In genomic region chr11:111512296-111513239, GRCh38 we compare ENCODE assay signal across 8 cellular contexts. TPM values are rescaled to one million over a fixed set of nuclear protein-coding genes. Genes with fewer than 3 reads are reported as not detected.
A peak's percentile ranks its signal among the peaks of the same experiment; 100 is the strongest.
DNase-seq lines count a peak whose midpoint lies in the region; ATAC-seq lines count a peak whose summit lies in the region.

Gene BTG4 (minus strand): TSS chr11:111512386. CDS start chr11:111498776, 13,610 bp downstream.

- DNase-seq in D341Med (ENCODE audit: low spot score) (peak; percentile 43), M059J (ENCODE audit: low read depth) (peak; percentile 56), astrocyte of the hippocampus (ENCODE audit: low read depth, low spot score) (peak; percentile 50), immature natural killer cell (no peak), NCI-H128 (lab: John Stamatoyannopoulos, UW; ENCODE audit: unreplicated experiment) (no peak), epidermal melanocyte (ENCODE audit: insufficient read length, low spot score) (no peak)

- no peak within 1 kb of the TSS for H3K27ac Mint-ChIP-seq in immature natural killer cell
- H3K27ac Mint-ChIP-seq in stimulated activated naive CD8-positive, alpha-beta T cell treated with anti-CD3 and anti-CD28 coated beads, Interleukin-15, Interleukin-2, amounts not matched to agents 100 ng/mL and 50 ng/mL, for 24 hours: no peak within 1 kb of the TSS

- H3K9me3 Mint-ChIP-seq in immature natural killer cell: peaks cover 0 to 2% (median 0%) of the 10 kb centered on the region in 6 donors
- H3K9me3 Mint-ChIP-seq in stimulated activated naive CD8-positive, alpha-beta T cell treated with anti-CD3 and anti-CD28 coated beads, Interleukin-15, Interleukin-2, amounts not matched to agents 100 ng/mL and 50 ng/mL, for 24 hours: no peaks in the 10 kb centered on the region

- H3K4me3 Mint-ChIP-seq in immature natural killer cell: peak within 1 kb of the TSS in 3 of 5 donors; percentile 10 to 70 (median 34)
- peak within 1 kb of the TSS; percentile 70 for H3K4me3 Mint-ChIP-seq in stimulated activated naive CD8-positive, alpha-beta T cell treated with anti-CD3 and anti-CD28 coated beads, Interleukin-15, Interleukin-2, amounts not matched to agents 100 ng/mL and 50 ng/mL, for 24 hours

- H3K27me3 Mint-ChIP-seq in immature natural killer cell (ENCODE audit: low read depth in 3 of 3): peaks cover 8 to 27% (median 12%) of the 10 kb centered on the region in 3 donors
- H3K27me3 Mint-ChIP-seq in stimulated activated naive CD8-positive, alpha-beta T cell treated with anti-CD3 and anti-CD28 coated beads, Interleukin-15, Interleukin-2, amounts not matched to agents 100 ng/mL and 50 ng/mL, for 24 hours: peaks cover 44% of the 10 kb centered on the region

- no peaks in the 10 kb centered on the region for H3K36me3 Mint-ChIP-seq in immature natural killer cell
- no peaks in the 10 kb centered on the region for H3K36me3 Mint-ChIP-seq in stimulated activated naive CD8-positive, alpha-beta T cell treated with anti-CD3 and anti-CD28 coated beads, Interleukin-15, Interleukin-2, amounts not matched to agents 100 ng/mL and 50 ng/mL, for 24 hours (ENCODE audit: low read depth)

- ATAC-seq in HG03439 (IDR thresholded peaks at IDR 0.05; ENCODE audit: unreplicated experiment): no peak

- peaks cover 8 to 12% of the 10 kb centered on the region in 2 donors for H3K4me1 Mint-ChIP-seq in immature natural killer cell
- H3K4me1 Mint-ChIP-seq in stimulated activated naive CD8-positive, alpha-beta T cell treated with anti-CD3 and anti-CD28 coated beads, Interleukin-15, Interleukin-2, amounts not matched to agents 100 ng/mL and 50 ng/mL, for 24 hours (ENCODE audit: low read depth): peaks cover 22% of the 10 kb centered on the region

RNA-seq across cellular contexts. Expression of gene BTG4, which starts in this region (rescaled TPM):
- total RNA-seq in M059J (2014; rRNA removed; shearing (Covaris generic)): not detected in 2 replicates
- not detected for polyA plus RNA-seq in immature natural killer cell

Comparison
In these comparisons a context has a peak if more than half of its experiments do, and no peak if none do; other contexts are left out.
1. Peak in DNase-seq in M059J; RNA of the gene not detected or under 1 TPM.
2. DNase-seq: peak in D341Med (single experiment) and astrocyte of the hippocampus (single experiment); none in immature natural killer cell (0 of 3), NCI-H128 (single experiment) and epidermal melanocyte (single experiment).